In the genomic region with DNA sequence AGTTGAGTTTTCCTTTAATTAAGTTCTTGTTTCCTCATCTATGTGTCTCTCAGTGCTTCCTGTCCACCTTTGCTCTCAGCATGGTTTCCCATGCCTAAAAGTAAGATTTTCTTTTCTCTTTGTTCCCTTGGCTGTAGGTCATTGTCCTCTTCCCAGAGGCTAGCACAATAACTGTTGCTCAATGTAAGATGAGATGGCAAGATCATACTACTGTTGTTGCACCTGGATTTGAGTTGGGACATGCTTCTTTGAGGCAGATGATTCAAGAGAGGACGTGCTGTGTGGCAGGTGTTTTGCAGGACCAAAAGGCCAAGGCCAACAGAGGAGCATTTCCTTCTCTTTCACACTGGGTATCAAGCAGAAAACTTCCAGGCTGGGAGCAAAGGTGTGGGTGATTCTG, we compare ENCODE assay signal across 18 cellular contexts. TPM values are rescaled to one million over a fixed set of nuclear protein-coding genes. Genes with fewer than 3 reads are reported as not detected.
"Had no signal": no experiment of that assay in that cellular context is flagged by ENCODE, and none has a peak within 500 bp of the region (broad histone marks: within the 10 kb centered on the region; RNA-seq: fewer than 3 reads in every experiment).

No MANE protein-coding gene starts in this region.

- DNase-seq: activated CD4-positive, alpha-beta T cell treated with anti-CD3 and anti-CD28 coated beads for 1 hour; activated CD4-positive, alpha-beta T cell treated with anti-CD3 and anti-CD28 coated beads, Interleukin-2, amount 50 U/mL, for 48 hours; activated CD8-positive, alpha-beta memory T cell treated with anti-CD3 and anti-CD28 coated beads, Interleukin-2, amount 10 ng/mL, durations not matched to agents 7 days and 5 days; activated gamma-delta T cell; activated naive CD8-positive, alpha-beta T cell treated with anti-CD3 and anti-CD28 coated beads for 36 hours; activated T-cell treated with anti-CD3 and anti-CD28 coated beads, Interleukin-2, amount 50 U/mL, for 4 hours; brain microvascular endothelial cell; cerebellar nuclear complex; effector memory CD8-positive, alpha-beta T cell; kidney; left ventricle myocardium inferior; mesenchymal stem cell; occipital lobe; psoas muscle; sigmoid colon; stimulated activated naive CD4-positive, alpha-beta T cell treated with Interleukin-2 at 50 U/mL for 16 hours had no signal

- H3K79me2 ChIP-seq: hepatocyte had no signal

- H3K4me1 ChIP-seq: left ventricle myocardium inferior, psoas muscle, sigmoid colon had no signal

- H3K36me3 ChIP-seq: brain microvascular endothelial cell, left ventricle myocardium inferior, sigmoid colon had no signal

- H3K27me3 ChIP-seq: brain microvascular endothelial cell, sigmoid colon had no signal

- H3K4me3 ChIP-seq: hepatocyte, left ventricle myocardium inferior, psoas muscle, sigmoid colon had no signal

- H2AFZ ChIP-seq: hepatocyte had no signal

- H3K9me3 ChIP-seq: psoas muscle, sigmoid colon had no signal

- H3K27ac ChIP-seq: brain microvascular endothelial cell, hepatocyte, left ventricle myocardium inferior, psoas muscle, sigmoid colon had no signal

- H3K4me2 ChIP-seq: hepatocyte had no signal

RNA-seq across cellular contexts. Expression of gene NELL1, which starts 11.3 kb away (rescaled TPM):
- total RNA-seq: activated CD8-positive, alpha-beta memory T cell treated with anti-CD3 and anti-CD28 coated beads, Interleukin-2, amount 10 ng/mL, durations not matched to agents 7 days and 5 days; activated naive CD8-positive, alpha-beta T cell treated with anti-CD3 and anti-CD28 coated beads for 36 hours; activated T-cell treated with anti-CD3 and anti-CD28 coated beads, Interleukin-2, amount 50 U/mL, for 4 hours; epithelial cell of proximal tubule; left ventricle myocardium inferior; psoas muscle had no signal

RNA-seq across cellular contexts. Expression of gene SLC6A5, which starts 58.7 kb away (rescaled TPM):
- total RNA-seq: activated CD8-positive, alpha-beta memory T cell treated with anti-CD3 and anti-CD28 coated beads, Interleukin-2, amount 10 ng/mL, durations not matched to agents 7 days and 5 days; activated naive CD8-positive, alpha-beta T cell treated with anti-CD3 and anti-CD28 coated beads for 36 hours; activated T-cell treated with anti-CD3 and anti-CD28 coated beads, Interleukin-2, amount 50 U/mL, for 4 hours; epithelial cell of proximal tubule; kidney; left ventricle myocardium inferior; occipital lobe; psoas muscle; sigmoid colon had no signal
